ENCODE assay signal across 11 cellular contexts in genomic region chr14:80988742-80989429, GRCh38. TPM values are rescaled to one million over a fixed set of nuclear protein-coding genes. Genes with fewer than 3 reads are reported as not detected.
DNase-seq lines count a peak whose midpoint lies in the region; ATAC-seq lines count a peak whose summit lies in the region.
"Had no signal": no experiment of that assay in that cellular context is flagged by ENCODE, and none has a peak within 500 bp of the region (broad histone marks: within the 10 kb centered on the region; RNA-seq: fewer than 3 reads in every experiment).

No MANE protein-coding gene starts in this region.

- no peak overlapping the region for H2AK5ac ChIP-seq in neuronal stem cell (ENCODE audit: low read depth, low read length)

- no peak overlapping the region for H3K4me3 ChIP-seq in neuronal stem cell (ENCODE audit: low read length in 2 of 2)
- H3K4me3 ChIP-seq: transverse colon had no signal

- peak; percentile 12 for DNase-seq in amniotic epithelial cell (ENCODE audit: low read depth)
- no peak for DNase-seq in DMS114 treated with DMSO at 0.1 percent for 48 hours (lab: John Stamatoyannopoulos, UW; ENCODE audit: unreplicated experiment)
- DNase-seq in neuronal stem cell (ENCODE audit: low spot score), result no peak
- no peak for DNase-seq in HPDE6-E6E7 (ENCODE audit: extremely low spot score)
- DNase-seq in SK-N-DZ (ENCODE audit: low spot score), result no peak
- DNase-seq: transverse colon had no signal

- ATAC-seq in GM18498 (IDR thresholded peaks at IDR 0.05; ENCODE audit: unreplicated experiment), result peak; percentile 57
- ATAC-seq in GM21367 (IDR thresholded peaks at IDR 0.05; ENCODE audit: unreplicated experiment), result peak; percentile 50
- ATAC-seq in HG03432 (IDR thresholded peaks at IDR 0.05; ENCODE audit: unreplicated experiment), result peak; percentile 71

- no peaks in the 10 kb centered on the region for H3K79me1 ChIP-seq in neuronal stem cell (ENCODE audit: low read depth, low read length)

- H3K4me1 ChIP-seq in neuronal stem cell (ENCODE audit: control insufficient read depth in 2 of 2, insufficient read depth in 1 of 2, low read depth in 1 of 2, low read length in 2 of 2), result no peaks in the 10 kb centered on the region

- H3K14ac ChIP-seq in neuronal stem cell (ENCODE audit: low read length), result no peak overlapping the region

- no peak overlapping the region for H2AFZ ChIP-seq in neuronal stem cell (ENCODE audit: low read length)

- H3K27ac ChIP-seq in neuronal stem cell (replicated peaks; ENCODE audit: low read length), result no peak overlapping the region
- H3K27ac ChIP-seq: neutrophil, transverse colon had no signal

- H2BK12ac ChIP-seq in neuronal stem cell (ENCODE audit: low read length), result no peak overlapping the region

- no peak overlapping the region for H4K8ac ChIP-seq in neuronal stem cell (ENCODE audit: low read depth, low read length)

- no peak overlapping the region for H2BK15ac ChIP-seq in neuronal stem cell (ENCODE audit: low read length)

- H3K4ac ChIP-seq in neuronal stem cell (ENCODE audit: low read length), result no peak overlapping the region

- H3K23ac ChIP-seq in neuronal stem cell (ENCODE audit: low read depth, low read length, poor library complexity), result no peak overlapping the region

- H3K9ac ChIP-seq in neuronal stem cell (ENCODE audit: low read depth, low read length, poor library complexity), result no peak overlapping the region

- no peak overlapping the region for H2BK5ac ChIP-seq in neuronal stem cell (ENCODE audit: low read length)

- H3K36me3 ChIP-seq in neuronal stem cell (replicated peaks in 1 of 2; ENCODE audit: control insufficient read depth in 2 of 2, insufficient read depth in 2 of 2, low read length in 2 of 2), result no peaks in the 10 kb centered on the region
- H3K36me3 ChIP-seq: neutrophil, transverse colon had no signal

- no peak overlapping the region for H3K4me2 ChIP-seq in neuronal stem cell (ENCODE audit: insufficient read depth, low read length, poor library complexity, severe bottlenecking)

- no peak overlapping the region for H4K91ac ChIP-seq in neuronal stem cell (ENCODE audit: low read depth, low read length, poor library complexity)

- no peak overlapping the region for H3K18ac ChIP-seq in neuronal stem cell (ENCODE audit: low read length)

- no peaks in the 10 kb centered on the region for H3K9me3 ChIP-seq in neuronal stem cell (replicated peaks in 1 of 2; ENCODE audit: control insufficient read depth in 2 of 2, insufficient read depth in 1 of 2, low read depth in 1 of 2, low read length in 2 of 2)
- H3K9me3 ChIP-seq: neutrophil, transverse colon had no signal

- H3K27me3 ChIP-seq in neuronal stem cell (ENCODE audit: control insufficient read depth in 3 of 3, insufficient read depth in 3 of 3, low read depth in 1 of 3, low read length in 3 of 3), result peaks cover 0 to 12% (median 0%) of the 10 kb centered on the region in 3 experiments
- H3K27me3 ChIP-seq: neutrophil had no signal

- no peak overlapping the region for H2BK120ac ChIP-seq in neuronal stem cell (ENCODE audit: low read depth, low read length)

- WGBS in neuronal stem cell (ENCODE audit: extremely low coverage in 2 of 2, insufficient read length in 2 of 2, insufficient replicate concordance in 1 of 2), 2 donors, result no CpG with 5 or more reads among the region's 6 CpGs

RNA-seq across cellular contexts. Expression of gene TSHR, which starts 33.5 kb away (rescaled TPM):
- polyA plus RNA-seq in neuronal stem cell (2013, experiment 1 of 2), result under 0.01 TPM
- polyA plus RNA-seq in neuronal stem cell (2013, experiment 2 of 2), result 0.18 TPM
- 0.20 and 0.58 TPM in 2 replicates for polyA plus RNA-seq in SK-N-DZ (2014; cell fraction: cytosol; rRNA removed)
- 3.1 and 4.0 TPM in 2 replicates for polyA plus RNA-seq in SK-N-DZ (2014; cell fraction: nucleus; rRNA removed)
- polyA plus RNA-seq: CD14-positive monocyte had no signal

RNA-seq across cellular contexts. Expression of gene CEP128, which starts 47.3 kb away (rescaled TPM):
- polyA plus RNA-seq in neuronal stem cell (2013, experiment 1 of 2), result 3.7 TPM
- polyA plus RNA-seq in neuronal stem cell (2013, experiment 2 of 2), result 3.9 TPM
- 2.9 and 3.5 TPM in 2 replicates for polyA plus RNA-seq in SK-N-DZ (2014; cell fraction: cytosol; rRNA removed)
- 9.0 and 10.2 TPM in 2 replicates for polyA plus RNA-seq in SK-N-DZ (2014; cell fraction: nucleus; rRNA removed)
